Comparison of ENCODE assay signal across 1 cellular context in genomic region chr10:99698504-99699080, GRCh38.
TF ChIP-seq lines count a peak whose summit lies in the region.

No MANE protein-coding gene starts in this region.

TF ChIP-seq in HCT116, 20 proteins besides CTCF, POLR2A, EP300 and RAD21 (continued from another document):
- no peak for TF ChIP-seq REST (IDR thresholded peaks at IDR 0.05; ENCODE audit: low read depth)
- no peak for TF ChIP-seq POLR2AphosphoS5 (IDR thresholded peaks at IDR 0.05; ENCODE audit: low read depth, low read length)
- no peak for TF ChIP-seq ZBTB33 (IDR thresholded peaks at IDR 0.05; ENCODE audit: extremely low read depth, insufficient replicate concordance, low read length)
- TF ChIP-seq FOSL1 (IDR thresholded peaks at IDR 0.05; ENCODE audit: low read depth): no peak
- no peak for TF ChIP-seq ATF3 (IDR thresholded peaks at IDR 0.05)
- no peak for TF ChIP-seq SIN3A (IDR thresholded peaks at IDR 0.05; ENCODE audit: low read depth)
- TF ChIP-seq ZNF274 (IDR thresholded peaks at IDR 0.05; ENCODE audit: low read depth, low read length): no peak
- TF ChIP-seq ELF1 (IDR thresholded peaks at IDR 0.05; ENCODE audit: borderline replicate concordance, low read depth): no peak
- TF ChIP-seq EGR1 (IDR thresholded peaks at IDR 0.05; ENCODE audit: low read depth): no peak
- TF ChIP-seq CEBPB (IDR thresholded peaks at IDR 0.05; ENCODE audit: low read depth): no peak
- TF ChIP-seq SRF (IDR thresholded peaks at IDR 0.05; ENCODE audit: low read depth): no peak
- no peak for TF ChIP-seq CBX3 (IDR thresholded peaks at IDR 0.05; ENCODE audit: low read depth)
- TF ChIP-seq YY1 (IDR thresholded peaks at IDR 0.05; ENCODE audit: extremely low read depth, insufficient replicate concordance, low read depth, low read length): no peak
- TF ChIP-seq MAX (IDR thresholded peaks at IDR 0.05): no peak
